ENCODE assay signal across 8 cellular contexts in genomic region chr11:46380340-46381045, GRCh38. TPM values are rescaled to one million over a fixed set of nuclear protein-coding genes. Genes with fewer than 3 reads are reported as not detected.
DNase-seq lines count a peak whose midpoint lies in the region; ATAC-seq, FAIRE-seq and TF ChIP-seq lines count a peak whose summit lies in the region.

No MANE protein-coding gene starts in this region.

- H3K27me3 ChIP-seq in OCI-LY1 (ENCODE audit: insufficient read depth, low read length) (no peaks in the 10 kb centered on the region), pancreas (no peaks in the 10 kb centered on the region), aorta (ENCODE audit: control insufficient read depth in 1 of 2, insufficient read depth in 2 of 2, low read length in 1 of 2) (no peaks in the 10 kb centered on the region)

- no peaks in the 10 kb centered on the region for H3F3A ChIP-seq in OCI-LY1 (ENCODE audit: insufficient read depth, low read length)

- H3K27ac ChIP-seq in OCI-LY1 (ENCODE audit: low read depth, low read length, poor library complexity, severe bottlenecking) (no peak overlapping the region), pancreas (peak overlapping the region; percentile 7 to 85 (median 52)), aorta (ENCODE audit: low read depth in 1 of 2, low read length in 2 of 2) (no peak overlapping the region)

- no peak overlapping the region; the same call in 1 of the 2 replicates for H3K9ac ChIP-seq in OCI-LY1 (ENCODE audit: low read length)

- peak; percentile 21 to 23 for DNase-seq in SHP77 (lab: John Stamatoyannopoulos, UW)
- DNase-seq in SHP77 treated with DMSO at 0.1 percent for 48 hours (lab: John Stamatoyannopoulos, UW): no peak
- DNase-seq in activated T-helper 9 cell treated with anti-CD3 and anti-CD28 coated beads, Interleukin-2, amount 50 U/mL, for 16 hours (ENCODE audit: low read depth): peak; percentile 59
- DNase-seq in germinal center (ENCODE audit: low spot score): peak; percentile 51
- DNase-seq in pancreas: peak; percentile 60 to 87 (median 78)
- peak; percentile 82 to 87 for DNase-seq in aorta

- peak overlapping the region; percentile 44 for H3K4me3 ChIP-seq in OCI-LY1 (ENCODE audit: low read depth, low read length, poor library complexity, severe bottlenecking)
- H3K4me3 ChIP-seq in pancreas: peak overlapping the region; percentile 53 to 69 (median 60)
- H3K4me3 ChIP-seq in aorta (ENCODE audit: low read length in 2 of 2): peak overlapping the region; percentile 22 to 46

- H2AFZ ChIP-seq in OCI-LY1 (ENCODE audit: low read length): no peak overlapping the region

- WGBS in pancreas, 2 donors: 2 to 4% methylated on average over 43 to 45 of the region's 45 CpGs
- WGBS in aorta, 2 donors: 5 to 7% methylated on average over 30 to 45 of the region's 45 CpGs

- intact Hi-C loops in pancreas (cut with DNase I) (no loop called here), aorta (cut with DNase I) (no loop called here)

- H3K9me3 ChIP-seq in OCI-LY1 (ENCODE audit: low read length) (no peaks in the 10 kb centered on the region), pancreas (no peaks in the 10 kb centered on the region), aorta (ENCODE audit: control insufficient read depth, low read length) (no peaks in the 10 kb centered on the region)

- H3K4me1 ChIP-seq in OCI-LY1 (ENCODE audit: insufficient read depth, low read length, severe bottlenecking) (peaks cover 17% of the 10 kb centered on the region), pancreas (peaks cover 0 to 6% (median 0%) of the 10 kb centered on the region in 3 donors), aorta (ENCODE audit: control insufficient read depth in 1 of 2, insufficient read depth in 2 of 2, low read length in 2 of 2) (no peaks in the 10 kb centered on the region)

- no peak for TF ChIP-seq CTCF in OCI-LY1 (IDR thresholded peaks at IDR 0.05; ENCODE audit: low read length)
- no peak for TF ChIP-seq CTCF in pancreas (IDR thresholded peaks at IDR 0.05)

- H3K9me2 ChIP-seq in OCI-LY1 (ENCODE audit: low read depth, low read length): no peaks in the 10 kb centered on the region

- H3K36me3 ChIP-seq in OCI-LY1 (ENCODE audit: insufficient read depth, low read length): peaks cover 35% of the 10 kb centered on the region
- peaks cover 0 to 13% (median 6%) of the 10 kb centered on the region in 3 donors for H3K36me3 ChIP-seq in pancreas
- H3K36me3 ChIP-seq in aorta (ENCODE audit: control insufficient read depth in 1 of 2, insufficient read depth in 2 of 2, low read length in 1 of 2): peaks cover 0 to 2% of the 10 kb centered on the region in 2 donors

- no peaks in the 10 kb centered on the region for H3K79me2 ChIP-seq in OCI-LY1 (ENCODE audit: insufficient read depth, low read length)

- H4K20me1 ChIP-seq in OCI-LY1 (ENCODE audit: insufficient read depth, low read length): no peaks in the 10 kb centered on the region

- ATAC-seq in pancreas (peak; percentile 59 to 78 (median 72)), aorta (ENCODE audit: low FRiP score) (peak; percentile 65), HG02852 (IDR thresholded peaks at IDR 0.05; ENCODE audit: unreplicated experiment) (no peak)

- H3K4me2 ChIP-seq in OCI-LY1 (ENCODE audit: low read length): peak overlapping the region; percentile 56

- FAIRE-seq in pancreas (lab: Jason Lieb, UNC): no peak

RNA-seq across cellular contexts. Expression of gene MDK, which starts 1.0 kb away (rescaled TPM):
- total RNA-seq in pancreas (10 to 100 TPM in 4 of 6 donors, 1 to 10 TPM in 2; 4.3 to 84.4 (median 16.5) TPM), aorta (10 to 100 TPM; 11.8 to 23.4 TPM)
- polyA plus RNA-seq in pancreas (10 to 100 TPM; 23.6 to 66.5 TPM), aorta (10 to 100 TPM; 15.8 to 40.3 TPM)

RNA-seq across cellular contexts. Expression of gene CHRM4, which starts 11.1 kb away (rescaled TPM):
- under 1 TPM; 0.08 to 0.62 (median 0.20) TPM for total RNA-seq in pancreas
- under 1 TPM in 1 of 2 donors, not detected in 1; 0.66 TPM for polyA plus RNA-seq in pancreas
- total RNA-seq in aorta: under 1 TPM in 1 of 2 donors, not detected in 1; 0.29 TPM
- polyA plus RNA-seq in aorta: 1 to 10 TPM in 1 of 2 donors, under 1 TPM in 1; 0.28 to 1.9 TPM

RNA-seq across cellular contexts. Expression of gene DGKZ, which starts 33.2 kb away (rescaled TPM):
- total RNA-seq in pancreas: 10 to 100 TPM; 34.1 to 46.3 (median 35.0) TPM
- polyA plus RNA-seq in pancreas: 10 to 100 TPM; 81.1 to 88.8 TPM
- total RNA-seq in aorta: 10 to 100 TPM; 36.1 to 61.1 TPM
- polyA plus RNA-seq in aorta: 10 to 100 TPM; 15.8 to 33.4 TPM

Comparison
In these comparisons a context has a peak if more than half of its experiments do, and no peak if none do; other contexts are left out.
1. H3K27ac ChIP-seq: peak in pancreas (4 of 4); none in OCI-LY1 (single experiment) and aorta (0 of 2).
2. Peak in every context shown above with its lines, with median percentiles within 50 percentile points of each other: H3K4me3 ChIP-seq.